8 cellular contexts compared by ENCODE assay signal in the genomic region with DNA sequence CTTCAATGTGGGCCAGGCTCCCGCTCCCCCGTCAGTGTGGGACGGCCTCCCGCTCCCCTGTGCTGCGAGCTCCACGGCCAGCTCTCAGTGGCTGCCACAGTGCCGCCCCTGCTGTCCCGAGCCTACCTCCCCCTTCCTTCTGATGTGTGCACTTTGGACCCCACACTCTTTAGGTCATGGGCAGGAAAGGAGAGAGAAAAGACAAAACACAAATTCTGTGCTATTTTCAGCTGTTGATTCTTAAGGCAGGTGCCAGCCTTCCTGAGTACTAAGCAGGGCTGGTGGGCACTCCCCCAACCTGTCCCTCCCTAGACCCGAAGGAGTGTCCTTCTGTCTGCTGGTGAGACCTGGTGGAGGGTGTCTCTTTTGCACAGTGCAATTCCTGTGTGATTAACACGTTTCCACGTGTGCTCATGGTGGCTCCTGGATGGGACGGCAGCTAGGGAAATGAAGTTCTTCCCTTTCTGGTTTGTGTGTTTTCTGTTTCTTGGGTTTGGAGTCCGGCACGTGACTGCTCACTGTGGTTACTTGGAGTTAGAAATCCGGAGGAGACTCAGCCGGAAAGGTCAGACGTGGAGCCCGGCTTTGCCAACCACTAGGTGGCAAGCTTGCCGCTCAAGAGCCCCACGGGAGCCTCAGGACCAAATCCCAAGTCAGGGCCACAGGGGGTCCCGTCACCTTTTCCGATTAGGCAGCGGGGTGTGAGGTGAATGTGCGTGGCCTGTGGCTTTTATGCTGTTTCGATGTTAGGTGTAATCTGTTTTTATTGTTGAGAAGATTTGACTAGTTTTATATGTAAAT.
DNase-seq lines count a peak whose midpoint lies in the region; ATAC-seq and TF ChIP-seq lines count a peak whose summit lies in the region.
"Not testable (repeated sequence)": the region's sequence is repeated elsewhere in the genome, so short reads cannot be mapped to it uniquely, and the experiment has no call there.

No MANE protein-coding gene starts in this region.

- H3K9me3 Mint-ChIP-seq in activated naive CD4-positive, alpha-beta T cell treated with anti-CD3 and anti-CD28 coated beads, Interleukin-2, amount 50 U/mL, for 24 hours, result not testable (repeated sequence)

- peak; percentile 48 for DNase-seq in A172 (ENCODE audit: low spot score)
- peak; percentile 14 for DNase-seq in GM12865 (ENCODE audit: low read depth)
- DNase-seq in KBM-7, result peak; percentile 52
- peak; percentile 31 to 48 for DNase-seq in SJCRH30
- DNase-seq in fibroblast of gingiva (ENCODE audit: low read depth), result peak; percentile 59
- peak; percentile 77 for DNase-seq in lower lobe of right lung

- intact Hi-C loops in lower lobe of right lung (cut with DNase I), result not testable (repeated sequence)

- H3K9me3 ChIP-seq in SJCRH30 (replicated peaks); lower lobe of right lung; skeletal muscle satellite cell (replicated peaks; ENCODE audit: low read length): not testable (repeated sequence)

- peak; percentile 90 to 91 for ATAC-seq in lower lobe of right lung

- not testable (repeated sequence) for H3K27me3 Mint-ChIP-seq in activated naive CD4-positive, alpha-beta T cell treated with anti-CD3 and anti-CD28 coated beads, Interleukin-2, amount 50 U/mL, for 24 hours

- H3K4me1 Mint-ChIP-seq in activated naive CD4-positive, alpha-beta T cell treated with anti-CD3 and anti-CD28 coated beads, Interleukin-2, amount 50 U/mL, for 24 hours, result peaks cover 60% of the 10 kb centered on the region

- not testable (repeated sequence) for H3K4me3 Mint-ChIP-seq in activated naive CD4-positive, alpha-beta T cell treated with anti-CD3 and anti-CD28 coated beads, Interleukin-2, amount 50 U/mL, for 24 hours

- peak overlapping the region; percentile 38 for H3K27ac Mint-ChIP-seq in activated naive CD4-positive, alpha-beta T cell treated with anti-CD3 and anti-CD28 coated beads, Interleukin-2, amount 50 U/mL, for 24 hours

- H3K4me2 ChIP-seq in skeletal muscle satellite cell (ENCODE audit: low read length), result peak overlapping the region; percentile 22

- H3K4me1 ChIP-seq in SJCRH30; skeletal muscle satellite cell (ENCODE audit: control insufficient read depth, insufficient read depth, low read length): not testable (repeated sequence)
- H3K4me1 ChIP-seq in lower lobe of right lung, result peaks cover 14% of the 10 kb centered on the region

- not testable (repeated sequence) for H3K9ac ChIP-seq in skeletal muscle satellite cell (ENCODE audit: low read depth, low read length)

- not testable (repeated sequence) for H3K27ac ChIP-seq in SJCRH30
- H3K27ac ChIP-seq in lower lobe of right lung, result peak overlapping the region; percentile 62

- H3K4me3 ChIP-seq in GM12865 (ENCODE audit: low read depth, low read length); SJCRH30; lower lobe of right lung; skeletal muscle satellite cell (ENCODE audit: low read length): not testable (repeated sequence)

- in situ Hi-C loops in KBM-7 (cut with MboI; ENCODE audit: low pct_unique_long_range_greater_than_20kb, low sequenced_read_pairs), result not testable (repeated sequence)

- H3K36me3 Mint-ChIP-seq in activated naive CD4-positive, alpha-beta T cell treated with anti-CD3 and anti-CD28 coated beads, Interleukin-2, amount 50 U/mL, for 24 hours, result not testable (repeated sequence)

- H3K36me3 ChIP-seq in SJCRH30; skeletal muscle satellite cell (ENCODE audit: insufficient read depth, low read length): not testable (repeated sequence)
- H3K36me3 ChIP-seq in lower lobe of right lung, result peaks cover 22% of the 10 kb centered on the region

- H3K27me3 ChIP-seq in SJCRH30; lower lobe of right lung (ENCODE audit: low read depth); skeletal muscle satellite cell (ENCODE audit: control insufficient read depth, insufficient read depth, low read length): not testable (repeated sequence)

- TF ChIP-seq CTCF in GM12865 (IDR thresholded peaks at IDR 0.05; ENCODE audit: insufficient read depth, low read depth, low read length, missing control alignments) (peak; percentile 54), lower lobe of right lung (IDR thresholded peaks at IDR 0.05) (peak; percentile 69)

Comparison
In these comparisons a context has a peak if more than half of its experiments do, and no peak if none do; other contexts are left out.
1. DNase-seq: peak in every context shown above with its lines; median percentile 77 in lower lobe of right lung; 59 in fibroblast of gingiva; 52 in KBM-7; 48 in A172; 40 in SJCRH30; 14 in GM12865.